In genomic region chr4:123558865-123559264, GRCh38 we compare ENCODE assay signal across 14 cellular contexts.
A peak's percentile ranks its signal among the peaks of the same experiment; 100 is the strongest.
DNase-seq lines count a peak whose midpoint lies in the region; ATAC-seq and TF ChIP-seq lines count a peak whose summit lies in the region.
"Had no signal": no experiment of that assay in that cellular context is flagged by ENCODE, and none has a peak within 500 bp of the region (broad histone marks: within the 10 kb centered on the region; RNA-seq: fewer than 3 reads in every experiment).

No MANE protein-coding gene starts in this region.

- H3K79me2 ChIP-seq in smooth muscle cell (ENCODE audit: low read depth), result no peaks in the 10 kb centered on the region

- no peak overlapping the region for H3K23ac ChIP-seq in mesenchymal stem cell (ENCODE audit: low read length in 2 of 2)

- H3K4me2 ChIP-seq in mesenchymal stem cell (ENCODE audit: low read length, poor library complexity, severe bottlenecking) (no peak overlapping the region), smooth muscle cell (no peak overlapping the region)
- H3K4me2 ChIP-seq: BLaER1 treated with 17β-estradiol and CSF1 and Interleukin-3, amounts not matched to agents 10 nM and 100 nM had no signal

- H2BK120ac ChIP-seq in mesenchymal stem cell (ENCODE audit: low read depth, low read length), result no peak overlapping the region

- ATAC-seq in Right ventricle myocardium superior (ENCODE audit: poor library complexity) (no peak), GM19467 (IDR thresholded peaks at IDR 0.05; ENCODE audit: unreplicated experiment) (no peak), GM18517 (IDR thresholded peaks at IDR 0.05; ENCODE audit: unreplicated experiment) (no peak)
- ATAC-seq: GM12878, HCT116 had no signal

- no peak overlapping the region for H3K18ac ChIP-seq in mesenchymal stem cell (ENCODE audit: low read depth in 1 of 2, low read length in 2 of 2)

- no peak overlapping the region for H2AFZ ChIP-seq in mesenchymal stem cell (ENCODE audit: low read depth, low read length)
- peak overlapping the region; percentile 43 for H2AFZ ChIP-seq in smooth muscle cell (ENCODE audit: low read depth)

- H2BK12ac ChIP-seq in mesenchymal stem cell (ENCODE audit: low read length in 2 of 2), result no peak overlapping the region

- H3K4me3 ChIP-seq in cardiac muscle cell, result no peak overlapping the region
- H3K4me3 ChIP-seq in mesenchymal stem cell (ENCODE audit: insufficient read depth in 1 of 2, low read depth in 1 of 2, low read length in 2 of 2), result no peak overlapping the region
- no peak overlapping the region for H3K4me3 ChIP-seq in smooth muscle cell
- H3K4me3 ChIP-seq: BLaER1 treated with 17β-estradiol and CSF1 and Interleukin-3, amounts not matched to agents 10 nM and 100 nM; GM12878 had no signal

- WGBS in mesenchymal stem cell, result 100% methylated on average over 1 of the region's 1 CpG
- 100% methylated on average over 1 of the region's 1 CpG for WGBS in smooth muscle cell (ENCODE audit: low lambda C conversion rate)

- peak; percentile 89 for TF ChIP-seq EP300 in Ishikawa (IDR thresholded peaks at IDR 0.05; ENCODE audit: borderline replicate concordance)

- no peak overlapping the region for H2BK15ac ChIP-seq in mesenchymal stem cell (ENCODE audit: low read depth, poor library complexity, severe bottlenecking)

- no peaks in the 10 kb centered on the region for H3K27me3 ChIP-seq in cardiac muscle cell
- H3K27me3 ChIP-seq in mesenchymal stem cell (ENCODE audit: control insufficient read depth in 1 of 2, insufficient read depth in 1 of 2, low read length in 2 of 2), result no peaks in the 10 kb centered on the region
- no peaks in the 10 kb centered on the region for H3K27me3 ChIP-seq in smooth muscle cell (ENCODE audit: low read depth)
- H3K27me3 ChIP-seq: BLaER1 treated with 17β-estradiol and CSF1 and Interleukin-3, amounts not matched to agents 10 nM and 100 nM had no signal

- peak overlapping the region; percentile 25 for H2BK5ac ChIP-seq in mesenchymal stem cell (ENCODE audit: low read depth, low read length, poor library complexity, severe bottlenecking)

- H2AK5ac ChIP-seq in mesenchymal stem cell (ENCODE audit: low read length, severe bottlenecking), result no peak overlapping the region

- H3K9ac ChIP-seq in mesenchymal stem cell (ENCODE audit: low read length), result no peak overlapping the region
- H3K9ac ChIP-seq in smooth muscle cell (ENCODE audit: low read depth), result no peak overlapping the region
- H3K9ac ChIP-seq: BLaER1 treated with 17β-estradiol and CSF1 and Interleukin-3, amounts not matched to agents 10 nM and 100 nM had no signal

- H3K36me3 ChIP-seq in cardiac muscle cell (no peaks in the 10 kb centered on the region), mesenchymal stem cell (ENCODE audit: control insufficient read depth in 1 of 2, insufficient read depth in 2 of 2, low read depth in 1 of 2, low read length in 2 of 2) (no peaks in the 10 kb centered on the region), smooth muscle cell (ENCODE audit: low read depth) (no peaks in the 10 kb centered on the region)
- H3K36me3 ChIP-seq: BLaER1 treated with 17β-estradiol and CSF1 and Interleukin-3, amounts not matched to agents 10 nM and 100 nM had no signal

- no peak overlapping the region for H4K91ac ChIP-seq in mesenchymal stem cell (ENCODE audit: low read length)

- H3K14ac ChIP-seq in mesenchymal stem cell (ENCODE audit: low read length in 2 of 2), result no peak overlapping the region

- intact Hi-C loops in Right ventricle myocardium superior (cut with DNase I), result no loop called here

- H4K20me1 ChIP-seq in smooth muscle cell (ENCODE audit: low read depth), result no peaks in the 10 kb centered on the region
- H4K20me1 ChIP-seq: BLaER1 treated with 17β-estradiol and CSF1 and Interleukin-3, amounts not matched to agents 10 nM and 100 nM had no signal

- H3K9me3 ChIP-seq in cardiac muscle cell (ENCODE audit: low read depth), result no peaks in the 10 kb centered on the region
- no peaks in the 10 kb centered on the region for H3K9me3 ChIP-seq in mesenchymal stem cell (ENCODE audit: control insufficient read depth, low read length)
- no peaks in the 10 kb centered on the region for H3K9me3 ChIP-seq in smooth muscle cell (replicated peaks; ENCODE audit: low read depth)
- H3K9me3 ChIP-seq: BLaER1 treated with 17β-estradiol and CSF1 and Interleukin-3, amounts not matched to agents 10 nM and 100 nM had no signal

- peak overlapping the region in 1 of 2 experiments; percentile 65 for H3K4ac ChIP-seq in mesenchymal stem cell (ENCODE audit: low read depth in 1 of 2, low read length in 2 of 2)

- peaks cover 9% of the 10 kb centered on the region for H3F3A ChIP-seq in smooth muscle cell (ENCODE audit: low read depth)

- H3K79me1 ChIP-seq in mesenchymal stem cell (replicated peaks; ENCODE audit: low read length, poor library complexity, severe bottlenecking), result no peaks in the 10 kb centered on the region

- no peak for DNase-seq in cardiac muscle cell (ENCODE audit: low read depth in 1 of 2, low spot score in 1 of 2)
- DNase-seq in Right ventricle myocardium superior, result no peak
- DNase-seq in mesenchymal stem cell, result no peak
- no peak for DNase-seq in smooth muscle cell (lab: John Stamatoyannopoulos, UW; ENCODE audit: unreplicated experiment)
- DNase-seq in stimulated activated CD4-positive, alpha-beta T cell treated with anti-CD3 and anti-CD28 coated beads, Interleukin-2, amount 100 ng/mL, for 48 hours, result no peak
- DNase-seq: CD4-positive, alpha-beta T cell; DMS79 had no signal

- H4K8ac ChIP-seq in mesenchymal stem cell (ENCODE audit: low read length), result no peak overlapping the region

- H3K27ac ChIP-seq in cardiac muscle cell (peak overlapping the region; percentile 7), mesenchymal stem cell (ENCODE audit: low read length, poor library complexity, severe bottlenecking) (peak overlapping the region; percentile 34), smooth muscle cell (ENCODE audit: low read depth) (peak overlapping the region; percentile 54)
- H3K27ac ChIP-seq: 22Rv1; BLaER1 treated with 17β-estradiol and CSF1 and Interleukin-3, amounts not matched to agents 10 nM and 100 nM had no signal

- TF ChIP-seq RAD21 in Ishikawa (IDR thresholded peaks at IDR 0.05; ENCODE audit: low read depth), result peak; percentile 18; the same call in 1 of the 2 replicates

- no peak for TF ChIP-seq CTCF in cardiac muscle cell (IDR thresholded peaks at IDR 0.05; ENCODE audit: low read depth, low read length)
- TF ChIP-seq CTCF in smooth muscle cell (IDR thresholded peaks at IDR 0.05; ENCODE audit: borderline replicate concordance, insufficient read depth, poor library complexity, severe bottlenecking), result no peak

- H3K4me1 ChIP-seq in cardiac muscle cell (ENCODE audit: low read depth) (peaks cover 35% of the 10 kb centered on the region), mesenchymal stem cell (ENCODE audit: control insufficient read depth, insufficient read depth, low read depth, low read length) (peaks cover 10% of the 10 kb centered on the region), smooth muscle cell (ENCODE audit: low read depth) (peaks cover 35% of the 10 kb centered on the region)

TF ChIP-seq in Ishikawa, 13 proteins besides CTCF, POLR2A, EP300 and RAD21:
- TF ChIP-seq ZBTB7A (IDR thresholded peaks at IDR 0.05; ENCODE audit: low read depth) (no peak), CEBPB (IDR thresholded peaks at IDR 0.05) (no peak), FOXM1 (IDR thresholded peaks at IDR 0.05; ENCODE audit: borderline replicate concordance, low read depth) (peak; percentile 74; the same call in 1 of the 2 replicates), TAF1 (IDR thresholded peaks at IDR 0.05; ENCODE audit: low read depth) (no peak), CREB1 (IDR thresholded peaks at IDR 0.05; ENCODE audit: low read depth) (no peak), YY1 (IDR thresholded peaks at IDR 0.05; ENCODE audit: low read depth) (0 out of 2 replicates have a peak, but pooled peaks have one; percentile 8), NFIC (IDR thresholded peaks at IDR 0.05) (peak; percentile 74), EGR1 (IDR thresholded peaks at IDR 0.05) (no peak), TEAD4 (IDR thresholded peaks at IDR 0.05) (peak; percentile 83), TCF12 (IDR thresholded peaks at IDR 0.05; ENCODE audit: low read depth) (peak; percentile 64; the same call in 1 of the 2 replicates)
- TF ChIP-seq, protein P1, sequence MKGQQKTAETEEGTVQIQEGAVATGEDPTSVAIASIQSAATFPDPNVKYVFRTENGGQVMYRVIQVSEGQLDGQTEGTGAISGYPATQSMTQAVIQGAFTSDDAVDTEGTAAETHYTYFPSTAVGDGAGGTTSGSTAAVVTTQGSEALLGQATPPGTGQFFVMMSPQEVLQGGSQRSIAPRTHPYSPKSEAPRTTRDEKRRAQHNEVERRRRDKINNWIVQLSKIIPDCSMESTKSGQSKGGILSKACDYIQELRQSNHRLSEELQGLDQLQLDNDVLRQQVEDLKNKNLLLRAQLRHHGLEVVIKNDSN (IDR thresholded peaks at IDR 0.05), result no peak
- TF ChIP-seq, protein P2, sequence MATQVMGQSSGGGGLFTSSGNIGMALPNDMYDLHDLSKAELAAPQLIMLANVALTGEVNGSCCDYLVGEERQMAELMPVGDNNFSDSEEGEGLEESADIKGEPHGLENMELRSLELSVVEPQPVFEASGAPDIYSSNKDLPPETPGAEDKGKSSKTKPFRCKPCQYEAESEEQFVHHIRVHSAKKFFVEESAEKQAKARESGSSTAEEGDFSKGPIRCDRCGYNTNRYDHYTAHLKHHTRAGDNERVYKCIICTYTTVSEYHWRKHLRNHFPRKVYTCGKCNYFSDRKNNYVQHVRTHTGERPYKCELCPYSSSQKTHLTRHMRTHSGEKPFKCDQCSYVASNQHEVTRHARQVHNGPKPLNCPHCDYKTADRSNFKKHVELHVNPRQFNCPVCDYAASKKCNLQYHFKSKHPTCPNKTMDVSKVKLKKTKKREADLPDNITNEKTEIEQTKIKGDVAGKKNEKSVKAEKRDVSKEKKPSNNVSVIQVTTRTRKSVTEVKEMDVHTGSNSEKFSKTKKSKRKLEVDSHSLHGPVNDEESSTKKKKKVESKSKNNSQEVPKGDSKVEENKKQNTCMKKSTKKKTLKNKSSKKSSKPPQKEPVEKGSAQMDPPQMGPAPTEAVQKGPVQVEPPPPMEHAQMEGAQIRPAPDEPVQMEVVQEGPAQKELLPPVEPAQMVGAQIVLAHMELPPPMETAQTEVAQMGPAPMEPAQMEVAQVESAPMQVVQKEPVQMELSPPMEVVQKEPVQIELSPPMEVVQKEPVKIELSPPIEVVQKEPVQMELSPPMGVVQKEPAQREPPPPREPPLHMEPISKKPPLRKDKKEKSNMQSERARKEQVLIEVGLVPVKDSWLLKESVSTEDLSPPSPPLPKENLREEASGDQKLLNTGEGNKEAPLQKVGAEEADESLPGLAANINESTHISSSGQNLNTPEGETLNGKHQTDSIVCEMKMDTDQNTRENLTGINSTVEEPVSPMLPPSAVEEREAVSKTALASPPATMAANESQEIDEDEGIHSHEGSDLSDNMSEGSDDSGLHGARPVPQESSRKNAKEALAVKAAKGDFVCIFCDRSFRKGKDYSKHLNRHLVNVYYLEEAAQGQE (IDR thresholded peaks at IDR 0.05; ENCODE audit: low read depth), result no peak
- TF ChIP-seq, protein P3, sequence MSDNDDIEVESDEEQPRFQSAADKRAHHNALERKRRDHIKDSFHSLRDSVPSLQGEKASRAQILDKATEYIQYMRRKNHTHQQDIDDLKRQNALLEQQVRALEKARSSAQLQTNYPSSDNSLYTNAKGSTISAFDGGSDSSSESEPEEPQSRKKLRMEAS (IDR thresholded peaks at IDR 0.05), result no peak
